In genomic region chr7:66100408-66101050, GRCh38 we compare ENCODE assay signal across 8 cellular contexts. TPM values are rescaled to one million over a fixed set of nuclear protein-coding genes. Genes with fewer than 3 reads are reported as not detected.
DNase-seq lines count a peak whose midpoint lies in the region; ATAC-seq, FAIRE-seq and TF ChIP-seq lines count a peak whose summit lies in the region.

No MANE protein-coding gene starts in this region.

- peaks cover 11% of the 10 kb centered on the region for H3K4me1 Mint-ChIP-seq in activated CD8-positive, alpha-beta T cell treated with anti-CD3 and anti-CD28 coated beads, Interleukin-2, amount 10 ng/mL, durations not matched to agents 7 days and 5 days (ENCODE audit: low read depth)

- no peak for TF ChIP-seq EP300 in HepG2 (IDR thresholded peaks at IDR 0.05; ENCODE audit: low read depth in 2 of 2, low read length in 2 of 2)
- TF ChIP-seq EP300 in HepG2 (CRISPR knock-in tag; IDR thresholded peaks at IDR 0.05; ENCODE audit: borderline replicate concordance): no peak

- no peaks in the 10 kb centered on the region for H3K9me3 Mint-ChIP-seq in activated CD8-positive, alpha-beta T cell treated with anti-CD3 and anti-CD28 coated beads, Interleukin-2, amount 10 ng/mL, durations not matched to agents 7 days and 5 days (ENCODE audit: insufficient read depth)

- TF ChIP-seq CTCF in HepG2 (CRISPR knock-in tag; IDR thresholded peaks at IDR 0.05): no peak

- H3K4me2 ChIP-seq in HepG2 (ENCODE audit: low read depth, low read length): peak overlapping the region; percentile 66

- no peak overlapping the region for H3K9ac ChIP-seq in HepG2 (ENCODE audit: insufficient read depth, low read depth, low read length)

- ATAC-seq in activated CD8-positive, alpha-beta T cell treated with anti-CD3 and anti-CD28 coated beads, Interleukin-2, amount 10 ng/mL, durations not matched to agents 7 days and 5 days: no peak
- ATAC-seq in HepG2 (peak; percentile 45), GM21528 (IDR thresholded peaks at IDR 0.05; ENCODE audit: low FRiP score, unreplicated experiment) (no peak)

- intact Hi-C loops in HepG2 (cut with micrococcal nuclease; ENCODE audit: unreplicated experiment): no loop called here

- CTCF ChIA-PET in activated CD8-positive, alpha-beta T cell treated with anti-CD3 and anti-CD28 coated beads, Interleukin-2, amount 10 ng/mL, durations not matched to agents 7 days and 5 days (lab: Charles Lee): no interaction called here
- CTCF ChIA-PET in HepG2 (lab: Yijun Ruan, JAX; ENCODE audit: low intra/inter-chr PET ratio, low total read pairs): no interaction called here

- peaks cover 4% of the 10 kb centered on the region for H3K4me1 ChIP-seq in ACC112 (ENCODE audit: control insufficient read depth, insufficient read depth, low read length, unreplicated experiment)
- H3K4me1 ChIP-seq in HepG2 (ENCODE audit: insufficient read depth, low read length): peaks cover 9% of the 10 kb centered on the region
- no peaks in the 10 kb centered on the region for H3K4me1 ChIP-seq in urinary bladder (ENCODE audit: insufficient read depth)

- H3K27ac Mint-ChIP-seq in activated CD8-positive, alpha-beta T cell treated with anti-CD3 and anti-CD28 coated beads, Interleukin-2, amount 10 ng/mL, durations not matched to agents 7 days and 5 days: peak overlapping the region; percentile 94

- POLR2A ChIA-PET in activated CD8-positive, alpha-beta T cell treated with anti-CD3 and anti-CD28 coated beads, Interleukin-2, amount 10 ng/mL, durations not matched to agents 7 days and 5 days (lab: Charles Lee): no interaction called here
- POLR2A ChIA-PET in HepG2 (lab: Yijun Ruan, JAX): interaction anchor here (0.8 to 1.3 kb wide), 4 partner anchors 9 to 25 kb away, joined by 3 to 4 read pairs (median 4); partner anchors contain the start of gene ASL

- no peaks in the 10 kb centered on the region for H3K79me2 ChIP-seq in ACC112 (ENCODE audit: control insufficient read depth, insufficient read depth, low read length, unreplicated experiment)
- H3K79me2 ChIP-seq in HepG2 (ENCODE audit: insufficient read depth, low read length): no peaks in the 10 kb centered on the region

- H3K27ac ChIP-seq in ACC112 (ENCODE audit: low read depth, low read length) (peak overlapping the region; percentile 39), HepG2 (ENCODE audit: extremely low read length, insufficient read depth, low read length) (no peak overlapping the region), urinary bladder (ENCODE audit: low read depth) (peak overlapping the region; percentile 85)

- H3K4me3 ChIP-seq in ACC112 (ENCODE audit: low read depth, low read length): peak overlapping the region; percentile 67
- H3K4me3 ChIP-seq in H7 (ENCODE audit: insufficient read depth, low read depth, low read length): 0 out of 2 replicates have a peak overlapping the region, but pooled peaks have one; percentile 14
- H3K4me3 ChIP-seq in HepG2 (replicated peaks in 1 of 3; ENCODE audit: insufficient read depth in 1 of 3, low read depth in 2 of 3, low read length in 3 of 3): peak overlapping the region in 2 of 3 experiments; percentile 33 to 56; a peak in 3 of 6 replicates
- H3K4me3 ChIP-seq in urinary bladder (ENCODE audit: low read depth, low read length): peak overlapping the region; percentile 11

- TF ChIP-seq RAD21 in HepG2 (CRISPR knock-in tag; IDR thresholded peaks at IDR 0.05): no peak

- no peak for DNase-seq in H7
- no peak for DNase-seq in activated CD8-positive, alpha-beta T cell treated with anti-CD3 and anti-CD28 coated beads, Interleukin-2, amount 10 ng/mL, durations not matched to agents 7 days and 5 days
- no peak for DNase-seq in HepG2 (ENCODE audit: low spot score)
- no peak for DNase-seq in HTR-8/SVneo (ENCODE audit: insufficient read length, low spot score)
- no peak for DNase-seq in NAMALWA (ENCODE audit: low spot score)

- H3K27me3 Mint-ChIP-seq in activated CD8-positive, alpha-beta T cell treated with anti-CD3 and anti-CD28 coated beads, Interleukin-2, amount 10 ng/mL, durations not matched to agents 7 days and 5 days (ENCODE audit: low read depth): no peaks in the 10 kb centered on the region

- H3K27me3 ChIP-seq in ACC112 (ENCODE audit: insufficient read depth, low read length) (no peaks in the 10 kb centered on the region), H7 (ENCODE audit: control insufficient read depth, insufficient read depth, low read length) (no peaks in the 10 kb centered on the region), HepG2 (ENCODE audit: control insufficient read depth in 1 of 2, insufficient read depth in 2 of 2, low read length in 2 of 2) (no peaks in the 10 kb centered on the region)

- no peak for TF ChIP-seq POLR2A in HepG2 (IDR thresholded peaks at IDR 0.05; ENCODE audit: insufficient read depth in 1 of 2, low read depth in 2 of 2, low read length in 2 of 2)

- H3K4me3 Mint-ChIP-seq in activated CD8-positive, alpha-beta T cell treated with anti-CD3 and anti-CD28 coated beads, Interleukin-2, amount 10 ng/mL, durations not matched to agents 7 days and 5 days: peak overlapping the region; percentile 82

- no peaks in the 10 kb centered on the region for H4K20me1 ChIP-seq in HepG2 (ENCODE audit: insufficient read depth, low read length)

- 37% methylated on average over 12 of the region's 12 CpGs for WGBS in HepG2 (ENCODE audit: low lambda C conversion rate)
- WGBS in urinary bladder: 58% methylated on average over 12 of the region's 12 CpGs

- in situ Hi-C loops in HepG2 (cut with HindIII; ENCODE audit: extremely low pct_ligation_motif_present, low pct_unique_long_range_greater_than_20kb): no loop called here

- no peaks in the 10 kb centered on the region for H3K9me3 ChIP-seq in HepG2 (ENCODE audit: low read length)

- H2AFZ ChIP-seq in ACC112 (ENCODE audit: low read length, unreplicated experiment) (peak overlapping the region; percentile 69), HepG2 (ENCODE audit: low read length) (no peak overlapping the region)

- H3K36me3 ChIP-seq in ACC112 (ENCODE audit: insufficient read depth, low read length): no peaks in the 10 kb centered on the region
- no peaks in the 10 kb centered on the region for H3K36me3 ChIP-seq in H7 (replicated peaks; ENCODE audit: control insufficient read depth, insufficient read depth, low read length)
- no peaks in the 10 kb centered on the region for H3K36me3 ChIP-seq in HepG2 (replicated peaks in 1 of 2; ENCODE audit: control insufficient read depth in 1 of 2, insufficient read depth in 2 of 2, low read length in 2 of 2)
- H3K36me3 ChIP-seq in urinary bladder (ENCODE audit: insufficient read depth): no peaks in the 10 kb centered on the region

- no peaks in the 10 kb centered on the region for H3K36me3 Mint-ChIP-seq in activated CD8-positive, alpha-beta T cell treated with anti-CD3 and anti-CD28 coated beads, Interleukin-2, amount 10 ng/mL, durations not matched to agents 7 days and 5 days (ENCODE audit: low read depth)

- FAIRE-seq in HepG2 (lab: Jason Lieb, UNC): no peak
- FAIRE-seq in HTR-8/SVneo (lab: Jason Lieb, UNC): no peak

- BruUV-seq in HepG2 (replicated peaks; lab: Mats Ljungman, UMichigan): no TSS peak

RNA-seq across cellular contexts. Expression of gene CRCP, which starts 14.1 kb away (rescaled TPM):
- total RNA-seq in H7 (2014; rRNA removed; shearing (Covaris generic)): 25.8 and 30.5 TPM in 2 replicates
- total RNA-seq in activated CD8-positive, alpha-beta T cell treated with anti-CD3 and anti-CD28 coated beads, Interleukin-2, amount 10 ng/mL, durations not matched to agents 7 days and 5 days: 10 to 100 TPM; 29.0 to 31.3 TPM
- total RNA-seq in HepG2 (2016; rRNA removed; fragmentation: Illumina TruSeq; extraction: Trizol) (31.0 and 41.1 TPM in 2 replicates), urinary bladder (33.2 TPM)
- total RNA-seq in HepG2 (2016; cell fraction: cytosol; rRNA removed; fragmentation: Illumina TruSeq; extraction: Trizol; ENCODE audit: low read depth): 9.9 and 16.6 TPM in 2 replicates
- 31.6 and 44.5 TPM in 2 replicates for total RNA-seq in HepG2 (2016; cell fraction: insoluble cytoplasmic fraction; rRNA removed; fragmentation: Illumina TruSeq; extraction: Trizol)
- total RNA-seq in HepG2 (2016; cell fraction: membrane; rRNA removed; fragmentation: Illumina TruSeq; extraction: Trizol): 21.3 and 21.4 TPM in 2 replicates
- total RNA-seq in HepG2 (2016; cell fraction: nucleus; rRNA removed; fragmentation: Illumina TruSeq; extraction: Trizol): 13.8 and 14.1 TPM in 2 replicates
- polyA plus RNA-seq in HepG2 (2011; rRNA removed) (22.7 and 27.7 TPM in 2 replicates), urinary bladder (23.1 TPM)
- 27.6 and 28.2 TPM in 2 replicates for polyA plus RNA-seq in HepG2 (2011; cell fraction: cytosol; rRNA removed)
- 10.8 and 14.7 TPM in 2 replicates for polyA plus RNA-seq in HepG2 (2011; cell fraction: nucleus; rRNA removed)
- 20.8 and 22.7 TPM in 2 replicates for polyA plus RNA-seq in HepG2 (2012)
- 5.1 and 5.2 TPM in 2 replicates for polyA plus RNA-seq in HepG2 (2016; cell fraction: cytosol; fragmentation: Illumina TruSeq; extraction: Trizol; ENCODE audit: low read depth)
- polyA plus RNA-seq in HepG2 (2016; cell fraction: insoluble cytoplasmic fraction; fragmentation: Illumina TruSeq; extraction: Trizol; ENCODE audit: low read depth): 28.2 and 29.7 TPM in 2 replicates
- polyA plus RNA-seq in HepG2 (2016; cell fraction: membrane; fragmentation: Illumina TruSeq; extraction: Trizol; ENCODE audit: low read depth): 10.6 and 11.6 TPM in 2 replicates
- polyA plus RNA-seq in HepG2 (2016; cell fraction: nucleus; fragmentation: Illumina TruSeq; extraction: Trizol; ENCODE audit: insufficient read depth, low read depth): 16.1 and 23.0 TPM in 2 replicates
- polyA minus RNA-seq in HepG2 (2011; rRNA and poly(A)+ RNA removed; ENCODE audit: low replicate concordance): 20.8 and 22.0 TPM in 2 replicates
- 20.6 and 22.6 TPM in 2 replicates for polyA minus RNA-seq in HepG2 (2011; cell fraction: cytosol; rRNA and poly(A)+ RNA removed)
- polyA minus RNA-seq in HepG2 (2011; cell fraction: nucleus; rRNA and poly(A)+ RNA removed): 18.3 and 21.8 TPM in 2 replicates

RNA-seq across cellular contexts. Expression of gene ASL, which starts 24.9 kb away (rescaled TPM):
- 30.0 and 34.4 TPM in 2 replicates for total RNA-seq in H7 (2014; rRNA removed; shearing (Covaris generic))
- total RNA-seq in activated CD8-positive, alpha-beta T cell treated with anti-CD3 and anti-CD28 coated beads, Interleukin-2, amount 10 ng/mL, durations not matched to agents 7 days and 5 days: 10 to 100 TPM; 29.9 to 34.1 TPM
- total RNA-seq in HepG2 (2016; rRNA removed; fragmentation: Illumina TruSeq; extraction: Trizol) (63.8 and 71.4 TPM in 2 replicates), urinary bladder (11.1 TPM)
- 10.8 and 15.3 TPM in 2 replicates for total RNA-seq in HepG2 (2016; cell fraction: cytosol; rRNA removed; fragmentation: Illumina TruSeq; extraction: Trizol; ENCODE audit: low read depth)
- 60.6 and 73.6 TPM in 2 replicates for total RNA-seq in HepG2 (2016; cell fraction: insoluble cytoplasmic fraction; rRNA removed; fragmentation: Illumina TruSeq; extraction: Trizol)
- total RNA-seq in HepG2 (2016; cell fraction: membrane; rRNA removed; fragmentation: Illumina TruSeq; extraction: Trizol): 20.5 and 23.7 TPM in 2 replicates
- 55.0 and 59.3 TPM in 2 replicates for total RNA-seq in HepG2 (2016; cell fraction: nucleus; rRNA removed; fragmentation: Illumina TruSeq; extraction: Trizol)
- polyA plus RNA-seq in HepG2 (2011; rRNA removed) (96.5 and 146 TPM in 2 replicates), urinary bladder (34.9 TPM)
- 66.0 and 85.0 TPM in 2 replicates for polyA plus RNA-seq in HepG2 (2011; cell fraction: cytosol; rRNA removed)
- polyA plus RNA-seq in HepG2 (2011; cell fraction: nucleus; rRNA removed): 457 and 482 TPM in 2 replicates
- 39.6 and 57.0 TPM in 2 replicates for polyA plus RNA-seq in HepG2 (2012)
- 11.1 and 12.7 TPM in 2 replicates for polyA plus RNA-seq in HepG2 (2016; cell fraction: cytosol; fragmentation: Illumina TruSeq; extraction: Trizol; ENCODE audit: low read depth)
- polyA plus RNA-seq in HepG2 (2016; cell fraction: insoluble cytoplasmic fraction; fragmentation: Illumina TruSeq; extraction: Trizol; ENCODE audit: low read depth): 58.1 and 62.4 TPM in 2 replicates
- 16.6 and 18.5 TPM in 2 replicates for polyA plus RNA-seq in HepG2 (2016; cell fraction: membrane; fragmentation: Illumina TruSeq; extraction: Trizol; ENCODE audit: low read depth)
- 139 and 142 TPM in 2 replicates for polyA plus RNA-seq in HepG2 (2016; cell fraction: nucleus; fragmentation: Illumina TruSeq; extraction: Trizol; ENCODE audit: insufficient read depth, low read depth)
- polyA minus RNA-seq in HepG2 (2011; rRNA and poly(A)+ RNA removed; ENCODE audit: low replicate concordance): 24.9 and 94.0 TPM in 2 replicates
- polyA minus RNA-seq in HepG2 (2011; cell fraction: cytosol; rRNA and poly(A)+ RNA removed): 24.2 and 27.0 TPM in 2 replicates
- 42.9 and 53.5 TPM in 2 replicates for polyA minus RNA-seq in HepG2 (2011; cell fraction: nucleus; rRNA and poly(A)+ RNA removed)

Comparison
In these comparisons a context has a peak if more than half of its experiments do, and no peak if none do; other contexts are left out.
1. H3K4me3 ChIP-seq: peak in every context shown above with its lines; median percentile 67 in ACC112; 44 in HepG2; 14 in H7; 11 in urinary bladder.